ENCODE assay signal across 9 cellular contexts in the genomic region with DNA sequence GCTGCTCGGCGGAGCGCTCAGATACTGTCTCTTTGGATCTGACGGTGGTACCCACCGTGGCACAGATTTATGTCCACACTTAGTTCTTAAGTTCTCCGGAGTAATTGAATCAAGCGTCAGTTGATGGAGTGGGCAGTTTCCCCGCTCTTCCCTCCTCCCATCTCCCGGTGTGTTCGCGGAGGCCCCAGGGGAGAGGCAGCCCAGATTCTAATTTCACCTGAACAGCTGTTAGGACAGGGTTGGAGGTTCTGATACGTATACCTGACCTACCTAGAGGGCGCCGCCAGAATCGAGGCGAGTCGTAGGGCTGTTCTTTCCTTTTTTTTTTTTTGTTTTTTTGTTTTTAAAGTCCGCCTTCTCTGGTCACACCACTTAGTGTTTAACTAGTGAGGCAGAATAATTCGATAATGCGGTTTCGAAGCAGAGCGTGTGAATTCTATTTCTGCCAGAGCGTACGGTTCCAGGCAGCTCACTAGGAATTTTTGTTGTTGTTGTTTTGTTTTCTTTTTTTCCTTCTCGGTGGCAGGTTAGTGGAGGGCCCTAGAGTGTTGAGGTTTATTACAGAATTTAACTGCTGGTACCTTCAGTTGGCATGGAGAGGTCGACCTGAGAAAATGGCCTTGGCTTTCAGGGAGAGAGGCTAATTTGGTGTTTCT. TPM values are rescaled to one million over a fixed set of nuclear protein-coding genes. Genes with fewer than 3 reads are reported as not detected.
DNase-seq lines count a peak whose midpoint lies in the region; ATAC-seq and TF ChIP-seq lines count a peak whose summit lies in the region.
"Had no signal": no experiment of that assay in that cellular context is flagged by ENCODE, and none has a peak within 500 bp of the region (broad histone marks: within the 10 kb centered on the region; RNA-seq: fewer than 3 reads in every experiment).

No MANE protein-coding gene starts in this region.

- H3K9me3 ChIP-seq in iPS-18a (ENCODE audit: control insufficient read depth, low read depth, low read length) = no peaks in the 10 kb centered on the region

- H3K4me3 ChIP-seq in iPS-18a (ENCODE audit: low read length) = peak overlapping the region; percentile 49
- peak overlapping the region; percentile 30 to 60 (median 52) for H3K4me3 ChIP-seq in skin epidermis

- H3K27ac Mint-ChIP-seq in WTC11 = no peak overlapping the region

- H3K27me3 ChIP-seq in iPS-18a (ENCODE audit: control insufficient read depth, insufficient read depth, low read length) = peaks cover 52% of the 10 kb centered on the region

- CTCF ChIA-PET in WTC11 (lab: Charles Lee) = interaction anchor here (0.8 to 4.0 kb wide), 7 partner anchors 11 to 394 kb away, joined by 3 to 40 read pairs (median 4); no protein-coding TSS in a partner anchor

- no peaks in the 10 kb centered on the region for H3K36me3 ChIP-seq in iPS-18a (ENCODE audit: control insufficient read depth, low read depth, low read length)

- TF ChIP-seq CTCF in GM10266 (IDR thresholded peaks at IDR 0.05; ENCODE audit: control insufficient read depth, insufficient read depth, low read depth, missing control alignments) = no peak
- no peak for TF ChIP-seq CTCF in WTC11 (IDR thresholded peaks at IDR 0.05)

- peaks cover 68% of the 10 kb centered on the region for H3K27me3 Mint-ChIP-seq in WTC11 (ENCODE audit: low read depth)

- DNase-seq in GM10266 (ENCODE audit: extremely low spot score) (peak; percentile 30), WTC11 (ENCODE audit: low spot score) (no peak), H4 (ENCODE audit: low spot score) (no peak), AG20443 (ENCODE audit: low spot score) (no peak)

- H3K27ac ChIP-seq in iPS-18a (ENCODE audit: low read length) (no peak overlapping the region), skin epidermis (peak overlapping the region in 6 of 21 experiments; percentile 17 to 76 (median 47))

- peaks cover 11% of the 10 kb centered on the region for H3K4me1 Mint-ChIP-seq in WTC11

- POLR2A ChIA-PET in WTC11 (lab: Charles Lee) = no interaction called here

- no peaks in the 10 kb centered on the region for H3K4me1 ChIP-seq in iPS-18a (ENCODE audit: control insufficient read depth, low read depth, low read length)

- H3K9ac ChIP-seq in iPS-18a (ENCODE audit: low read length) = no peak overlapping the region

- peaks cover 4% of the 10 kb centered on the region for H3K9me3 Mint-ChIP-seq in WTC11

- ATAC-seq in HG02981 (IDR thresholded peaks at IDR 0.05; ENCODE audit: unreplicated experiment) (peak; percentile 27), WTC11 (peak; percentile 52), GM21576 (IDR thresholded peaks at IDR 0.05; ENCODE audit: unreplicated experiment) (no peak)

- no peaks in the 10 kb centered on the region for H3K36me3 Mint-ChIP-seq in WTC11

- peak overlapping the region; percentile 86 for H3K4me3 Mint-ChIP-seq in WTC11

TF ChIP-seq in WTC11, 78 proteins besides CTCF, POLR2A, EP300 and RAD21:
- no peak for TF ChIP-seq SMAD3 (CRISPR knock-in tag; IDR thresholded peaks at IDR 0.05; ENCODE audit: borderline replicate concordance)
- TF ChIP-seq, protein P1, sequence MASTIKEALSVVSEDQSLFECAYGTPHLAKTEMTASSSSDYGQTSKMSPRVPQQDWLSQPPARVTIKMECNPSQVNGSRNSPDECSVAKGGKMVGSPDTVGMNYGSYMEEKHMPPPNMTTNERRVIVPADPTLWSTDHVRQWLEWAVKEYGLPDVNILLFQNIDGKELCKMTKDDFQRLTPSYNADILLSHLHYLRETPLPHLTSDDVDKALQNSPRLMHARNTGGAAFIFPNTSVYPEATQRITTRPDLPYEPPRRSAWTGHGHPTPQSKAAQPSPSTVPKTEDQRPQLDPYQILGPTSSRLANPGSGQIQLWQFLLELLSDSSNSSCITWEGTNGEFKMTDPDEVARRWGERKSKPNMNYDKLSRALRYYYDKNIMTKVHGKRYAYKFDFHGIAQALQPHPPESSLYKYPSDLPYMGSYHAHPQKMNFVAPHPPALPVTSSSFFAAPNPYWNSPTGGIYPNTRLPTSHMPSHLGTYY (CRISPR knock-in tag; IDR thresholded peaks at IDR 0.05) = no peak
- TF ChIP-seq CBFB (CRISPR knock-in tag; IDR thresholded peaks at IDR 0.05; ENCODE audit: low read depth) = no peak
- no peak for TF ChIP-seq ZNF423 (CRISPR knock-in tag; IDR thresholded peaks at IDR 0.05)
- TF ChIP-seq, protein P2, sequence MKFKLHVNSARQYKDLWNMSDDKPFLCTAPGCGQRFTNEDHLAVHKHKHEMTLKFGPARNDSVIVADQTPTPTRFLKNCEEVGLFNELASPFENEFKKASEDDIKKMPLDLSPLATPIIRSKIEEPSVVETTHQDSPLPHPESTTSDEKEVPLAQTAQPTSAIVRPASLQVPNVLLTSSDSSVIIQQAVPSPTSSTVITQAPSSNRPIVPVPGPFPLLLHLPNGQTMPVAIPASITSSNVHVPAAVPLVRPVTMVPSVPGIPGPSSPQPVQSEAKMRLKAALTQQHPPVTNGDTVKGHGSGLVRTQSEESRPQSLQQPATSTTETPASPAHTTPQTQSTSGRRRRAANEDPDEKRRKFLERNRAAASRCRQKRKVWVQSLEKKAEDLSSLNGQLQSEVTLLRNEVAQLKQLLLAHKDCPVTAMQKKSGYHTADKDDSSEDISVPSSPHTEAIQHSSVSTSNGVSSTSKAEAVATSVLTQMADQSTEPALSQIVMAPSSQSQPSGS (CRISPR knock-in tag; IDR thresholded peaks at IDR 0.05; ENCODE audit: borderline replicate concordance, low read depth) = no peak
- TF ChIP-seq FOXJ3 (CRISPR knock-in tag; IDR thresholded peaks at IDR 0.05; ENCODE audit: borderline replicate concordance) = no peak
- TF ChIP-seq SP1 (CRISPR knock-in tag; conservative IDR thresholded peaks at IDR 0.05) = no peak
- TF ChIP-seq ZNF416 (CRISPR knock-in tag; IDR thresholded peaks at IDR 0.05) = no peak
- no peak for TF ChIP-seq TEAD4 (CRISPR knock-in tag; IDR thresholded peaks at IDR 0.05)
- TF ChIP-seq NFYB (CRISPR knock-in tag; conservative IDR thresholded peaks at IDR 0.05; ENCODE audit: low read depth) = no peak
- TF ChIP-seq, protein P3, sequence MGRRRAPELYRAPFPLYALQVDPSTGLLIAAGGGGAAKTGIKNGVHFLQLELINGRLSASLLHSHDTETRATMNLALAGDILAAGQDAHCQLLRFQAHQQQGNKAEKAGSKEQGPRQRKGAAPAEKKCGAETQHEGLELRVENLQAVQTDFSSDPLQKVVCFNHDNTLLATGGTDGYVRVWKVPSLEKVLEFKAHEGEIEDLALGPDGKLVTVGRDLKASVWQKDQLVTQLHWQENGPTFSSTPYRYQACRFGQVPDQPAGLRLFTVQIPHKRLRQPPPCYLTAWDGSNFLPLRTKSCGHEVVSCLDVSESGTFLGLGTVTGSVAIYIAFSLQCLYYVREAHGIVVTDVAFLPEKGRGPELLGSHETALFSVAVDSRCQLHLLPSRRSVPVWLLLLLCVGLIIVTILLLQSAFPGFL (CRISPR knock-in tag; IDR thresholded peaks at IDR 0.05; ENCODE audit: borderline replicate concordance) = no peak
- TF ChIP-seq KAT7 (CRISPR knock-in tag; IDR thresholded peaks at IDR 0.05; ENCODE audit: borderline replicate concordance) = no peak
- no peak for TF ChIP-seq ZNF138 (CRISPR knock-in tag; conservative IDR thresholded peaks at IDR 0.05)
- TF ChIP-seq, protein P4, sequence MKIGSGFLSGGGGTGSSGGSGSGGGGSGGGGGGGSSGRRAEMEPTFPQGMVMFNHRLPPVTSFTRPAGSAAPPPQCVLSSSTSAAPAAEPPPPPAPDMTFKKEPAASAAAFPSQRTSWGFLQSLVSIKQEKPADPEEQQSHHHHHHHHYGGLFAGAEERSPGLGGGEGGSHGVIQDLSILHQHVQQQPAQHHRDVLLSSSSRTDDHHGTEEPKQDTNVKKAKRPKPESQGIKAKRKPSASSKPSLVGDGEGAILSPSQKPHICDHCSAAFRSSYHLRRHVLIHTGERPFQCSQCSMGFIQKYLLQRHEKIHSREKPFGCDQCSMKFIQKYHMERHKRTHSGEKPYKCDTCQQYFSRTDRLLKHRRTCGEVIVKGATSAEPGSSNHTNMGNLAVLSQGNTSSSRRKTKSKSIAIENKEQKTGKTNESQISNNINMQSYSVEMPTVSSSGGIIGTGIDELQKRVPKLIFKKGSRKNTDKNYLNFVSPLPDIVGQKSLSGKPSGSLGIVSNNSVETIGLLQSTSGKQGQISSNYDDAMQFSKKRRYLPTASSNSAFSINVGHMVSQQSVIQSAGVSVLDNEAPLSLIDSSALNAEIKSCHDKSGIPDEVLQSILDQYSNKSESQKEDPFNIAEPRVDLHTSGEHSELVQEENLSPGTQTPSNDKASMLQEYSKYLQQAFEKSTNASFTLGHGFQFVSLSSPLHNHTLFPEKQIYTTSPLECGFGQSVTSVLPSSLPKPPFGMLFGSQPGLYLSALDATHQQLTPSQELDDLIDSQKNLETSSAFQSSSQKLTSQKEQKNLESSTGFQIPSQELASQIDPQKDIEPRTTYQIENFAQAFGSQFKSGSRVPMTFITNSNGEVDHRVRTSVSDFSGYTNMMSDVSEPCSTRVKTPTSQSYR (CRISPR knock-in tag; IDR thresholded peaks at IDR 0.05) = no peak
- TF ChIP-seq ELF4 (CRISPR knock-in tag; IDR thresholded peaks at IDR 0.05; ENCODE audit: low read depth) = no peak
- TF ChIP-seq FOXP1 (CRISPR knock-in tag; IDR thresholded peaks at IDR 0.05; ENCODE audit: borderline replicate concordance) = no peak
- TF ChIP-seq SOX15 (CRISPR knock-in tag; IDR thresholded peaks at IDR 0.05) = no peak
TF ChIP-seq in WTC11: peak in this region for 0.

RNA-seq across cellular contexts. Expression of a gene that starts 22.3 kb away (rescaled TPM):
- total RNA-seq in WTC11 (2021) = 24.7 to 31.8 TPM (median 30.6 TPM) in 3 replicates
- 88.8 and 98.0 TPM in 2 replicates for total RNA-seq in H4 (2014; rRNA removed; shearing (Covaris generic))

RNA-seq across cellular contexts. Expression of a gene that starts 42.9 kb away (rescaled TPM):
- 2.0 to 3.6 TPM (median 2.3 TPM) in 3 replicates for total RNA-seq in WTC11 (2021)
- 0.66 and 1.5 TPM in 2 replicates for total RNA-seq in H4 (2014; rRNA removed; shearing (Covaris generic))
- total RNA-seq: RPMI7951 had no signal
